Comparison of ENCODE assay signal across 8 cellular contexts in genomic region chr6:118709859-118710350, GRCh38. TPM values are rescaled to one million over a fixed set of nuclear protein-coding genes. Genes with fewer than 3 reads are reported as not detected.
DNase-seq lines count a peak whose midpoint lies in the region; ATAC-seq and TF ChIP-seq lines count a peak whose summit lies in the region.
"Had no signal": no experiment of that assay in that cellular context is flagged by ENCODE, and none has a peak within 500 bp of the region (broad histone marks: within the 10 kb centered on the region; RNA-seq: fewer than 3 reads in every experiment).

No MANE protein-coding gene starts in this region.

- H3F3A ChIP-seq in OCI-LY1 (ENCODE audit: insufficient read depth, low read length) = no peaks in the 10 kb centered on the region

- peak in 1 of 3 donors; percentile 50 for TF ChIP-seq POLR2A in spleen (IDR thresholded peaks at IDR 0.05)

- H3K4me1 ChIP-seq in OCI-LY1 (ENCODE audit: insufficient read depth, low read length, severe bottlenecking) (peaks cover 55% of the 10 kb centered on the region), spleen (peaks cover 36 to 71% (median 54%) of the 10 kb centered on the region in 6 donors)

- H2AFZ ChIP-seq in OCI-LY1 (ENCODE audit: low read length) = peak overlapping the region; percentile 68; the same call in 1 of the 2 replicates

- H3K9me3 ChIP-seq in OCI-LY1 (ENCODE audit: low read length) (no peaks in the 10 kb centered on the region), spleen (no peaks in the 10 kb centered on the region)
- H3K9me3 ChIP-seq: neutrophil had no signal

- H3K4me1 Mint-ChIP-seq in activated T-helper 1 cell treated with anti-CD3 and anti-CD28 coated beads, Interleukin-12 subunit alpha, Interleukin-12 subunit beta, Interleukin-2, Interleukin-4 antibody, amounts not matched to agents 30 ng/mL and 10 ng/mL and 1 ng/mL, durations not matched to agents 14 hours and 24 hours and 36 hours (ENCODE audit: low read depth) = peaks cover 94% of the 10 kb centered on the region

- H3K27ac Mint-ChIP-seq in activated T-helper 1 cell treated with anti-CD3 and anti-CD28 coated beads, Interleukin-12 subunit alpha, Interleukin-12 subunit beta, Interleukin-2, Interleukin-4 antibody, amounts not matched to agents 30 ng/mL and 10 ng/mL and 1 ng/mL, durations not matched to agents 14 hours and 24 hours and 36 hours = peak overlapping the region; percentile 99

- H3K27ac ChIP-seq in OCI-LY1 (ENCODE audit: low read depth, low read length, poor library complexity, severe bottlenecking) = peak overlapping the region; percentile 70
- peak overlapping the region; percentile 70 to 91 (median 87) for H3K27ac ChIP-seq in spleen
- H3K27ac ChIP-seq: neutrophil had no signal

- no peaks in the 10 kb centered on the region for H4K20me1 ChIP-seq in OCI-LY1 (ENCODE audit: insufficient read depth, low read length)

- H3K4me2 ChIP-seq in OCI-LY1 (ENCODE audit: low read length) = peak overlapping the region; percentile 99

- peaks cover under 1% of the 10 kb centered on the region for H3K27me3 Mint-ChIP-seq in activated T-helper 1 cell treated with anti-CD3 and anti-CD28 coated beads, Interleukin-12 subunit alpha, Interleukin-12 subunit beta, Interleukin-2, Interleukin-4 antibody, amounts not matched to agents 30 ng/mL and 10 ng/mL and 1 ng/mL, durations not matched to agents 14 hours and 24 hours and 36 hours (ENCODE audit: insufficient read depth)

- peaks cover 16% of the 10 kb centered on the region for H3K36me3 Mint-ChIP-seq in activated T-helper 1 cell treated with anti-CD3 and anti-CD28 coated beads, Interleukin-12 subunit alpha, Interleukin-12 subunit beta, Interleukin-2, Interleukin-4 antibody, amounts not matched to agents 30 ng/mL and 10 ng/mL and 1 ng/mL, durations not matched to agents 14 hours and 24 hours and 36 hours (ENCODE audit: low read depth)

- H3K4me3 Mint-ChIP-seq in activated T-helper 1 cell treated with anti-CD3 and anti-CD28 coated beads, Interleukin-12 subunit alpha, Interleukin-12 subunit beta, Interleukin-2, Interleukin-4 antibody, amounts not matched to agents 30 ng/mL and 10 ng/mL and 1 ng/mL, durations not matched to agents 14 hours and 24 hours and 36 hours = peak overlapping the region; percentile 96

- no peaks in the 10 kb centered on the region for H3K27me3 ChIP-seq in OCI-LY1 (ENCODE audit: insufficient read depth, low read length)
- no peaks in the 10 kb centered on the region for H3K27me3 ChIP-seq in spleen (replicated peaks in 1 of 7)

- TF ChIP-seq CTCF in OCI-LY1 (IDR thresholded peaks at IDR 0.05; ENCODE audit: low read length) (no peak), spleen (IDR thresholded peaks at IDR 0.05 in 8 of 11, conservative IDR thresholded peaks at IDR 0.05 in 3 of 11) (no peak)

- H3K9me3 Mint-ChIP-seq in activated T-helper 1 cell treated with anti-CD3 and anti-CD28 coated beads, Interleukin-12 subunit alpha, Interleukin-12 subunit beta, Interleukin-2, Interleukin-4 antibody, amounts not matched to agents 30 ng/mL and 10 ng/mL and 1 ng/mL, durations not matched to agents 14 hours and 24 hours and 36 hours = no peaks in the 10 kb centered on the region

- 1 to 5% (median 2%) methylated on average over 3 of the region's 3 CpGs for WGBS in spleen, 5 donors

- no peaks in the 10 kb centered on the region for H3K9me2 ChIP-seq in OCI-LY1 (ENCODE audit: low read depth, low read length)

- no peaks in the 10 kb centered on the region for H3K36me3 ChIP-seq in OCI-LY1 (ENCODE audit: insufficient read depth, low read length)
- no peaks in the 10 kb centered on the region for H3K36me3 ChIP-seq in spleen
- H3K36me3 ChIP-seq: neutrophil had no signal

- intact Hi-C loops in activated T-helper 1 cell treated with anti-CD3 and anti-CD28 coated beads, Interleukin-12 subunit alpha, Interleukin-12 subunit beta, Interleukin-2, Interleukin-4 antibody, amounts not matched to agents 30 ng/mL and 10 ng/mL and 1 ng/mL, durations not matched to agents 14 hours and 24 hours and 36 hours (cut with micrococcal nuclease) = loop anchor here (1.0 to 5.0 kb wide), 12 partner anchors 9 to 1108 kb away; partner anchors contain the start of genes ASF1A, CEP85L, FAM184A and GOPC
- intact Hi-C loops in spleen (cut with DNase I; ENCODE audit: low total_unique reads) = loop anchor here (10.0 kb wide), 1 partner anchor 55 kb away; the partner anchor contains the start of gene CEP85L

- H3K4me3 ChIP-seq in OCI-LY1 (ENCODE audit: low read depth, low read length, poor library complexity, severe bottlenecking) (peak overlapping the region; percentile 76), spleen (peak overlapping the region; percentile 45 to 79 (median 52))

- DNase-seq in activated T-helper 1 cell treated with anti-CD3 and anti-CD28 coated beads, Interleukin-12 subunit alpha, Interleukin-12 subunit beta, Interleukin-2, Interleukin-4 antibody, amounts not matched to agents 30 ng/mL and 10 ng/mL and 1 ng/mL, durations not matched to agents 14 hours and 24 hours and 36 hours (ENCODE audit: low spot score) = peak; percentile 77
- DNase-seq in glomerular visceral epithelial cell (ENCODE audit: extremely low spot score) (peak; percentile 84), spleen (peak; percentile 86), epidermal melanocyte (ENCODE audit: insufficient read length, low spot score) (no peak)

- no peaks in the 10 kb centered on the region for H3K79me2 ChIP-seq in OCI-LY1 (ENCODE audit: insufficient read depth, low read length)

- H3K9ac ChIP-seq in OCI-LY1 (ENCODE audit: low read length) = peak overlapping the region; percentile 81

- peak; percentile 89 for ATAC-seq in GM18858 (IDR thresholded peaks at IDR 0.05; ENCODE audit: unreplicated experiment)
- ATAC-seq in HG02852 (IDR thresholded peaks at IDR 0.05; ENCODE audit: unreplicated experiment) = peak; percentile 93

RNA-seq across cellular contexts. Expression of gene CEP85L, which starts 58.5 kb away (rescaled TPM):
- total RNA-seq in activated T-helper 1 cell treated with anti-CD3 and anti-CD28 coated beads, Interleukin-12 subunit alpha, Interleukin-12 subunit beta, Interleukin-2, Interleukin-4 antibody, amounts not matched to agents 30 ng/mL and 10 ng/mL and 1 ng/mL, durations not matched to agents 14 hours and 24 hours and 36 hours = 50.9 and 51.4 TPM in 2 replicates
- total RNA-seq in spleen = 10 to 100 TPM; 26.0 to 46.5 (median 33.4) TPM
- polyA plus RNA-seq in spleen = 1 to 10 TPM; 6.3 to 8.2 (median 6.6) TPM
